In the genomic region with DNA sequence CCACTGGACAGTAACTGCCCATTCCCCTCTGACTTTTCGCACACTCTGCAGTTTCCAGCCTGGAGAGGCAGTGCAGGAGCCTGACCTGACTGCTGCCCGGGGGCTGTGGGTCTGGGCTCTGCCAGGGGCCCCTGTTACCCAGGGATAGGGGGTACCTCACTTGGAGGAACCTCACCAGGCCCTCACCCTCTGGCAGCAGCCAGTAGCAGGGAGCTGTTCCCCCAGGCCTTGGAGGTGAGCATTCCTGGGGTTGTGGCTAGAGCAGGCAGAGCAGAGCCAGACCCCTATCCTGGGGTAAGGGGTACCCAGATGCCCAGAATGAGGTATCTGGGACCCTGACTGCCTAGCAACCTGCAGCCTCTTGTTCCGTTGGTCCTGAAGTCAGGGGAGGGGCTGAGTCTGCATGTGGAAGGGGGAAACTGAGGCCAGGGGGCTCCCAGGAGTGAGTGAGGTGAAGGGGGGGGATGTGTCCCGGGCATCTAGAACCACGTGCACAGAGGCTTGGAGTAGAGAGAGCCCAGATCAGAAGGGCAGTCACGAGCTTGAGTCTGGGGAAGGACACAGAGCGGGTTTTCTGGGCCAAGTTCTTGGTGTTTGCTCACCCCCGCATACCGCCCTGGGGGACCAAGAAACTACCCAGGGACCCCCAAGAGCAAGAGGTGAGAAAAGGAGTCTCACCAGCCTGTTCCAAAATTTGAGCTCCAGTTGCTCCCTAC, we compare ENCODE assay signal across 24 cellular contexts. TPM values are rescaled to one million over a fixed set of nuclear protein-coding genes. Genes with fewer than 3 reads are reported as not detected.
DNase-seq lines count a peak whose midpoint lies in the region; ATAC-seq and TF ChIP-seq lines count a peak whose summit lies in the region.
"Had no signal": no experiment of that assay in that cellular context is flagged by ENCODE, and none has a peak within 500 bp of the region (broad histone marks: within the 10 kb centered on the region; RNA-seq: fewer than 3 reads in every experiment).

No MANE protein-coding gene starts in this region.

- H2BK20ac ChIP-seq in IMR-90 (ENCODE audit: low read depth, low read length) = no peak overlapping the region

- no peak for TF ChIP-seq EP300 in SK-N-SH (IDR thresholded peaks at IDR 0.05; ENCODE audit: borderline replicate concordance in 1 of 2, low read depth in 1 of 2, low read length in 1 of 2)

- H3K27ac ChIP-seq in IMR-90 (ENCODE audit: insufficient read depth, low read length) (no peak overlapping the region), coronary artery (no peak overlapping the region), testis (peak overlapping the region; percentile 71 to 79), SK-N-SH (ENCODE audit: low read depth in 2 of 2, low read length in 1 of 2) (no peak overlapping the region)
- H3K27ac ChIP-seq: Peyer's patch, SK-N-MC had no signal

- no TSS peak for BruUV-seq in IMR-90 (replicated peaks; lab: Mats Ljungman, UMichigan)

- no peak overlapping the region for H3K4ac ChIP-seq in IMR-90 (ENCODE audit: low read depth, low read length)

- no peaks in the 10 kb centered on the region for H3F3A ChIP-seq in SK-N-SH (replicated peaks; ENCODE audit: insufficient read depth)

- ATAC-seq in IMR-90 (ENCODE audit: low read depth) (no peak), HG02870 (IDR thresholded peaks at IDR 0.05; ENCODE audit: unreplicated experiment) (no peak)
- ATAC-seq: Right ventricle myocardium inferior had no signal

- H3K36me3 ChIP-seq in IMR-90 (ENCODE audit: control insufficient read depth, insufficient read depth, low read length) = no peaks in the 10 kb centered on the region
- no peaks in the 10 kb centered on the region for H3K36me3 ChIP-seq in testis (ENCODE audit: low read depth, missing control alignments)
- H3K36me3 ChIP-seq in SK-N-SH (replicated peaks in 1 of 2; ENCODE audit: control insufficient read depth in 1 of 2, insufficient read depth in 2 of 2, low read length in 1 of 2) = no peaks in the 10 kb centered on the region
- H3K36me3 ChIP-seq: Peyer's patch had no signal

- 80% methylated on average over 2 of the region's 9 CpGs; no CpG with 5 or more reads in 1 of the 2 experiments for WGBS in IMR-90 (ENCODE audit: extremely low coverage in 2 of 2, insufficient read length in 1 of 2), 2 experiments
- 63 to 68% methylated on average over 7 to 9 of the region's 9 CpGs for WGBS in testis, 2 donors
- 79% methylated on average over 8 of the region's 9 CpGs for WGBS in SK-N-SH (ENCODE audit: low lambda C conversion rate)

- H4K91ac ChIP-seq in IMR-90 (ENCODE audit: insufficient read depth, low read depth, low read length) = no peak overlapping the region

- H4K8ac ChIP-seq in IMR-90 (ENCODE audit: low read depth in 2 of 2, low read length in 2 of 2) = no peak overlapping the region

- H3K9me2 ChIP-seq in SK-N-SH = no peaks in the 10 kb centered on the region

- H3K4me1 ChIP-seq in IMR-90 (ENCODE audit: control insufficient read depth, insufficient read depth, low read length) (no peaks in the 10 kb centered on the region), testis (peaks cover 60% of the 10 kb centered on the region), SK-N-SH (ENCODE audit: control insufficient read depth in 1 of 2, insufficient read depth in 2 of 2, low read depth in 1 of 2, low read length in 1 of 2) (peaks cover 0 to 21% of the 10 kb centered on the region in 2 experiments; a peak in 1 of 4 replicates)
- H3K4me1 ChIP-seq: Peyer's patch had no signal

- H3K9me1 ChIP-seq in IMR-90 (ENCODE audit: insufficient read depth, low read length) = no peaks in the 10 kb centered on the region

- no peak for TF ChIP-seq RAD21 in IMR-90 (IDR thresholded peaks at IDR 0.05; ENCODE audit: low read length)
- no peak for TF ChIP-seq RAD21 in SK-N-SH (IDR thresholded peaks at IDR 0.05; ENCODE audit: low read length)

- no peak for TF ChIP-seq POLR2A in IMR-90 (IDR thresholded peaks at IDR 0.05; ENCODE audit: low read depth, low read length)
- no peak for TF ChIP-seq POLR2A in testis (IDR thresholded peaks at IDR 0.05)

- no peak overlapping the region for H3K56ac ChIP-seq in IMR-90 (ENCODE audit: extremely low read depth, insufficient read depth, low read length)

- no peak overlapping the region for H4K5ac ChIP-seq in IMR-90 (ENCODE audit: low read depth, low read length)

- no peak overlapping the region for H2AK5ac ChIP-seq in IMR-90 (ENCODE audit: low read depth, low read length)

- no peak overlapping the region for H3K14ac ChIP-seq in IMR-90 (replicated peaks; ENCODE audit: low read depth, low read length)

- no peaks in the 10 kb centered on the region for H3K79me2 ChIP-seq in SK-N-SH (ENCODE audit: insufficient read depth)

- H3K4me2 ChIP-seq in IMR-90 (ENCODE audit: low read depth, low read length) (no peak overlapping the region), SK-N-SH (no peak overlapping the region)

- peaks cover 2% of the 10 kb centered on the region; the same call in 1 of the 2 replicates for H3K9me3 ChIP-seq in IMR-90 (ENCODE audit: control insufficient read depth, insufficient read depth, low read length)
- H3K9me3 ChIP-seq in testis = no peaks in the 10 kb centered on the region
- H3K9me3 ChIP-seq in SK-N-SH = no peaks in the 10 kb centered on the region
- H3K9me3 ChIP-seq: Peyer's patch had no signal

- no peak overlapping the region for H2AK9ac ChIP-seq in IMR-90 (replicated peaks; ENCODE audit: low read depth, low read length, poor library complexity)

- no peak overlapping the region for H3K23ac ChIP-seq in IMR-90 (ENCODE audit: low read depth, low read length)

- CTCF ChIA-PET in IMR-90 (lab: Yijun Ruan, JAX) = interaction anchor here (0.6 kb wide), 1 partner anchor 204 kb away, joined by 3 read pairs; no protein-coding TSS in a partner anchor
- CTCF ChIA-PET in SK-N-SH (lab: Yijun Ruan, JAX) = interaction anchor here (0.9 to 1.6 kb wide), 4 partner anchors 16 to 179 kb away, joined by 3 to 4 read pairs (median 3); no protein-coding TSS in a partner anchor

- POLR2A ChIA-PET in IMR-90 (lab: Charles Lee; ENCODE audit: unreplicated experiment) = no interaction called here
- POLR2A ChIA-PET in SK-N-SH (lab: Yijun Ruan, JAX) = interaction anchor here (2.1 kb wide), 1 partner anchor 57 kb away, joined by 7 read pairs; no protein-coding TSS in a partner anchor

- no peak for DNase-seq in IMR-90
- DNase-seq in coronary artery (ENCODE audit: low spot score) = peak; percentile 69
- DNase-seq in mesenteric fat pad (ENCODE audit: low spot score) = peak; percentile 85
- DNase-seq in testis = peak; percentile 68
- no peak for DNase-seq in activated CD4-positive, alpha-beta T cell treated with anti-CD3 and anti-CD28 coated beads for 4 hours
- DNase-seq in SK-N-SH = no peak
- DNase-seq in GM13976 (ENCODE audit: low spot score) = no peak
- DNase-seq: ACHN; Calu3; CD4-positive, alpha-beta T cell; DMS79 treated with DMSO at 0.1 percent for 48 hours; HFFc6; KG1; NCI-H1048; NCI-H1436 treated with DMSO at 0.1 percent for 48 hours; NCI-H2081; NCI-H524 treated with DMSO at 0.1 percent for 48 hours had no signal

- no peak overlapping the region for H3K18ac ChIP-seq in IMR-90 (ENCODE audit: low read depth, low read length)

- H2BK120ac ChIP-seq in IMR-90 (ENCODE audit: low read depth, low read length) = no peak overlapping the region

- dilution Hi-C loops in IMR-90 (cut with HindIII; ENCODE audit: low sequenced_read_pairs, unreplicated experiment) = no loop called here

- H3K79me1 ChIP-seq in IMR-90 (ENCODE audit: low read depth in 1 of 2, low read length in 2 of 2) = no peaks in the 10 kb centered on the region

- H3K9ac ChIP-seq in IMR-90 (ENCODE audit: low read depth, low read length) (no peak overlapping the region), SK-N-SH (no peak overlapping the region)

- H2AFZ ChIP-seq in IMR-90 (replicated peaks; ENCODE audit: low read length, poor library complexity) (peak overlapping the region; percentile 58), SK-N-SH (ENCODE audit: low read depth) (no peak overlapping the region)

- H2BK15ac ChIP-seq in IMR-90 (ENCODE audit: low read depth, low read length) = no peak overlapping the region

- intact Hi-C loops in IMR-90 (cut with micrococcal nuclease) (no loop called here), testis (cut with DNase I; ENCODE audit: low total_unique reads) (loop anchor here (10.0 kb wide), 1 partner anchor 59 kb away; the partner anchor contains the start of gene C11orf96)

- in situ Hi-C loops in IMR-90 (cut with MboI; ENCODE audit: low sequenced_read_pairs) = no loop called here
- in situ Hi-C loops in GM13976 (cut with MboI; ENCODE audit: low sequenced_read_pairs, unreplicated experiment) = no loop called here

- H3K4me3 ChIP-seq in IMR-90 (ENCODE audit: insufficient read depth, low read depth, low read length) = no peak overlapping the region
- H3K4me3 ChIP-seq in coronary artery = no peak overlapping the region
- no peak overlapping the region for H3K4me3 ChIP-seq in testis
- no peak overlapping the region for H3K4me3 ChIP-seq in SK-N-SH (ENCODE audit: low read depth in 2 of 2, low read length in 1 of 2)
- H3K4me3 ChIP-seq: Peyer's patch, SK-N-MC had no signal

- peaks cover 12% of the 10 kb centered on the region for H3K27me3 ChIP-seq in IMR-90 (ENCODE audit: control insufficient read depth, insufficient read depth, low read length)
- no peaks in the 10 kb centered on the region for H3K27me3 ChIP-seq in testis
- no peaks in the 10 kb centered on the region for H3K27me3 ChIP-seq in SK-N-SH (ENCODE audit: insufficient read depth)
- H3K27me3 ChIP-seq: Peyer's patch had no signal

- no peak overlapping the region for H2BK5ac ChIP-seq in IMR-90 (ENCODE audit: low read depth, low read length, poor library complexity, severe bottlenecking)

- no peaks in the 10 kb centered on the region for H4K20me1 ChIP-seq in IMR-90 (ENCODE audit: insufficient read depth, low read length)
- H4K20me1 ChIP-seq in SK-N-SH (ENCODE audit: insufficient read depth) = no peaks in the 10 kb centered on the region

- TF ChIP-seq CTCF in IMR-90 (conservative IDR thresholded peaks at IDR 0.05; ENCODE audit: low read depth, low read length) (no peak), coronary artery (IDR thresholded peaks at IDR 0.05) (no peak), testis (IDR thresholded peaks at IDR 0.05) (no peak), SK-N-SH (IDR thresholded peaks at IDR 0.05) (no peak), GM13976 (IDR thresholded peaks at IDR 0.05; ENCODE audit: borderline replicate concordance, control extremely low read depth, extremely low read depth, insufficient read depth, missing control alignments) (no peak)

TF ChIP-seq in SK-N-SH, 30 proteins besides CTCF, POLR2A, EP300 and RAD21 (continues in another document):
- TF ChIP-seq FOSL2 (IDR thresholded peaks at IDR 0.05; ENCODE audit: borderline replicate concordance, low read depth) (no peak), SMC3 (IDR thresholded peaks at IDR 0.05; ENCODE audit: low read depth, low read length) (no peak)

RNA-seq across cellular contexts. Expression of gene ACCSL, which starts 43.9 kb away (rescaled TPM):
- total RNA-seq in IMR-90 (2012; rRNA removed) (not detected in 2 replicates), mesenteric fat pad (not detected), testis (under 1 TPM; 0.25 to 0.79 TPM)
- polyA plus RNA-seq in IMR-90 (2012; rRNA removed) (not detected in 2 replicates), testis (ENCODE audit: insufficient read depth, low read depth, low replicate concordance) (0.67 TPM), SK-N-SH (2012; rRNA removed) (not detected in 2 replicates)
- not detected in 2 replicates for polyA plus RNA-seq in IMR-90 (2012; cell fraction: cytosol; rRNA removed)
- polyA plus RNA-seq in IMR-90 (2012; cell fraction: nucleus; rRNA removed; ENCODE audit: low replicate concordance) = not detected in 2 replicates
- polyA plus RNA-seq in SK-N-SH (2012; cell fraction: cytosol; rRNA removed) = not detected in 2 replicates
- polyA plus RNA-seq in SK-N-SH (2012; cell fraction: nucleus; rRNA removed) = not detected in 2 replicates
- total RNA-seq: Calu3; CD4-positive, alpha-beta T cell; G401; H4; HFFc6; M059J; Peyer's patch; Right ventricle myocardium inferior had no signal

Comparison
In these comparisons a context has a peak if more than half of its experiments do, and no peak if none do; other contexts are left out.
1. DNase-seq: peak in coronary artery (single experiment), mesenteric fat pad (single experiment) and testis (single experiment); none in IMR-90 (single experiment), activated CD4-positive, alpha-beta T cell treated with anti-CD3 and anti-CD28 coated beads for 4 hours (0 of 2), SK-N-SH (single experiment) and GM13976 (single experiment).
2. H3K27ac ChIP-seq: peak in testis (2 of 2); none in IMR-90 (single experiment), coronary artery (0 of 2) and SK-N-SH (0 of 2).